ENCODE assay signal across 8 cellular contexts in genomic region chr19:17948474-17948966, GRCh38. TPM values are rescaled to one million over a fixed set of nuclear protein-coding genes. Genes with fewer than 3 reads are reported as not detected.
DNase-seq lines count a peak whose midpoint lies in the region; ATAC-seq, FAIRE-seq and TF ChIP-seq lines count a peak whose summit lies in the region.

No MANE protein-coding gene starts in this region.

- H3K36me3 Mint-ChIP-seq in WTC11 = no peaks in the 10 kb centered on the region

- H2AFZ ChIP-seq in keratinocyte (ENCODE audit: control insufficient read depth, low read length) = no peak overlapping the region

- H3K27ac ChIP-seq in left ventricle myocardium inferior (replicated peaks) = no peak overlapping the region
- H3K27ac ChIP-seq in keratinocyte (ENCODE audit: control insufficient read depth, insufficient read depth, low read length) = no peak overlapping the region
- peak overlapping the region in 1 of 2 donors; percentile 80 for H3K27ac ChIP-seq in uterus

- H3K36me3 ChIP-seq in left ventricle myocardium inferior (peaks cover 7% of the 10 kb centered on the region), keratinocyte (ENCODE audit: control insufficient read depth in 2 of 2, extremely low read depth in 1 of 2, insufficient read depth in 2 of 2, low read length in 2 of 2) (peaks cover 0 to 1% of the 10 kb centered on the region in 2 experiments), uterus (no peaks in the 10 kb centered on the region)

- POLR2A ChIA-PET in WTC11 (lab: Charles Lee) = interaction anchor here (0.5 to 1.4 kb wide), 4 partner anchors 10 to 140 kb away, joined by 3 to 7 read pairs (median 4); partner anchors contain the start of gene CCDC124

- H3K9me3 ChIP-seq in left ventricle myocardium inferior (replicated peaks) = no peaks in the 10 kb centered on the region
- no peaks in the 10 kb centered on the region for H3K9me3 ChIP-seq in keratinocyte (ENCODE audit: control insufficient read depth, low read depth, low read length)
- no peaks in the 10 kb centered on the region for H3K9me3 ChIP-seq in uterus

- TF ChIP-seq CTCF in left ventricle myocardium inferior (IDR thresholded peaks at IDR 0.05; ENCODE audit: borderline replicate concordance) (no peak), WTC11 (IDR thresholded peaks at IDR 0.05) (no peak), keratinocyte (optimal IDR thresholded peaks at IDR 0.05 in 1 of 3, IDR thresholded peaks at IDR 0.05 in 1 of 3, conservative IDR thresholded peaks at IDR 0.05 in 1 of 3; ENCODE audit: extremely low read depth in 1 of 3, insufficient read depth in 2 of 3, low read length in 3 of 3) (no peak), uterus (IDR thresholded peaks at IDR 0.05) (no peak)

- peak overlapping the region; percentile 77 for H3K4me3 Mint-ChIP-seq in WTC11

- H3K9me1 ChIP-seq in keratinocyte (ENCODE audit: control insufficient read depth, extremely low read depth, insufficient read depth, low read length) = no peaks in the 10 kb centered on the region

- no peak for FAIRE-seq in keratinocyte (lab: Jason Lieb, UNC)

- H3K27me3 ChIP-seq in left ventricle myocardium inferior (ENCODE audit: low read depth) = peaks cover 51% of the 10 kb centered on the region
- H3K27me3 ChIP-seq in keratinocyte (ENCODE audit: control insufficient read depth, extremely low read depth, insufficient read depth, low read length) = peaks cover 51% of the 10 kb centered on the region
- H3K27me3 ChIP-seq in uterus = peaks cover 22 to 28% of the 10 kb centered on the region in 2 donors

- H3K9me3 Mint-ChIP-seq in WTC11 = no peaks in the 10 kb centered on the region

- peak overlapping the region; percentile 89 for H3K4me3 ChIP-seq in left ventricle myocardium inferior
- H3K4me3 ChIP-seq in keratinocyte (ENCODE audit: control insufficient read depth in 2 of 3, extremely low read depth in 1 of 3, insufficient read depth in 2 of 3, low read depth in 1 of 3, low read length in 3 of 3) = peak overlapping the region in 2 of 3 experiments; percentile 43 to 53
- H3K4me3 ChIP-seq in uterus = peak overlapping the region; percentile 50 to 83

- no peak overlapping the region for H3K27ac Mint-ChIP-seq in WTC11

- TF ChIP-seq POLR2A in uterus (IDR thresholded peaks at IDR 0.05) = no peak

- DNase-seq in left ventricle myocardium inferior = no peak
- DNase-seq in left cardiac atrium = no peak
- peak; percentile 71 for DNase-seq in WTC11 (ENCODE audit: low spot score)
- DNase-seq in keratinocyte (ENCODE audit: low read depth, low spot score) = no peak
- DNase-seq in uterus = peak; percentile 30 to 62
- no peak for DNase-seq in NCI-H2081 treated with DMSO at 0.1 percent for 48 hours (lab: John Stamatoyannopoulos, UW)
- DNase-seq in retina = no peak

- no peaks in the 10 kb centered on the region for H3K79me2 ChIP-seq in keratinocyte (ENCODE audit: control insufficient read depth, insufficient read depth, low read length)

- H3K4me1 Mint-ChIP-seq in WTC11 = peaks cover 34% of the 10 kb centered on the region

- ATAC-seq in left cardiac atrium (no peak), WTC11 (no peak), GM18868 (IDR thresholded peaks at IDR 0.05; ENCODE audit: unreplicated experiment) (no peak)

- H4K20me1 ChIP-seq in keratinocyte (ENCODE audit: control insufficient read depth, extremely low read depth, insufficient read depth, low read length) = peaks cover 3% of the 10 kb centered on the region

- CTCF ChIA-PET in WTC11 (lab: Charles Lee) = interaction anchor here (0.6 to 5.1 kb wide), 8 partner anchors 10 to 245 kb away, joined by 3 to 62 read pairs (median 5); partner anchors contain the start of genes CCDC124 and MPV17L2

- dilution Hi-C loops in keratinocyte (cut with MboI; ENCODE audit: extremely low pct_ligation_motif_present, low sequenced_read_pairs) = no loop called here

- peaks cover 47% of the 10 kb centered on the region for H3K27me3 Mint-ChIP-seq in WTC11 (ENCODE audit: low read depth)

- peaks cover 58% of the 10 kb centered on the region for H3K4me1 ChIP-seq in left ventricle myocardium inferior
- peaks cover 33% of the 10 kb centered on the region for H3K4me1 ChIP-seq in keratinocyte (ENCODE audit: control insufficient read depth, extremely low read depth, insufficient read depth, low read length)
- H3K4me1 ChIP-seq in uterus = peaks cover 0 to 36% of the 10 kb centered on the region in 2 donors

- H3K4me2 ChIP-seq in keratinocyte (ENCODE audit: control insufficient read depth, extremely low read depth, insufficient read depth, low read depth, low read length) = no peak overlapping the region

- no peak overlapping the region for H3K9ac ChIP-seq in keratinocyte (ENCODE audit: control insufficient read depth, extremely low read depth, insufficient read depth, low read length)

- intact Hi-C loops in left ventricle myocardium inferior (cut with micrococcal nuclease) (no loop called here), left cardiac atrium (cut with DNase I) (loop anchor here in 1 of 2 donors (10.0 kb wide), 1 partner anchor 106 kb away; no protein-coding TSS in a partner anchor), uterus (cut with DNase I; ENCODE audit: low total_unique reads) (loop anchor here (5.0 kb wide), 1 partner anchor 49 kb away; no protein-coding TSS in a partner anchor)

TF ChIP-seq in WTC11, 78 proteins besides CTCF, POLR2A, EP300 and RAD21:
- TF ChIP-seq EMX1 (CRISPR knock-in tag; IDR thresholded peaks at IDR 0.05) (no peak), ZNF532 (CRISPR knock-in tag; IDR thresholded peaks at IDR 0.05; ENCODE audit: borderline replicate concordance) (no peak)

RNA-seq across cellular contexts. Expression of gene CCDC124, which starts 15.7 kb away (rescaled TPM):
- total RNA-seq in left ventricle myocardium inferior (87.4 TPM), left cardiac atrium (10 to 100 TPM; 74.5 to 86.8 TPM), WTC11 (2021) (152 to 159 TPM (median 156 TPM) in 3 replicates), uterus (10 to 100 TPM; 23.6 to 37.2 (median 28.3) TPM)
- 56.8 to 87.0 TPM (median 58.7 TPM) in 3 replicates for polyA plus RNA-seq in keratinocyte
- 53.5 TPM for polyA plus RNA-seq in keratinocyte (2011; ENCODE audit: low read depth)
- polyA plus RNA-seq in keratinocyte (2011; cell fraction: cytosol; rRNA removed) = 34.7 and 119 TPM in 2 replicates
- polyA plus RNA-seq in keratinocyte (2011; cell fraction: nucleus; rRNA removed) = 49.3 and 68.1 TPM in 2 replicates
- polyA plus RNA-seq in keratinocyte (2012; ENCODE audit: low replicate concordance) = 59.4 and 143 TPM in 2 replicates
- 6.0 to 9.8 TPM (median 6.4 TPM) in 3 replicates for polyA minus RNA-seq in keratinocyte
- 33.4 TPM for polyA minus RNA-seq in keratinocyte (2011; cell fraction: cytosol; rRNA and poly(A)+ RNA removed)
- polyA minus RNA-seq in keratinocyte (2011; cell fraction: nucleus; rRNA and poly(A)+ RNA removed) = 10.2 and 12.6 TPM in 2 replicates

RNA-seq across cellular contexts. Expression of gene KCNN1, which starts 18.4 kb away (rescaled TPM):
- total RNA-seq in left ventricle myocardium inferior (0.38 TPM), left cardiac atrium (1 to 10 TPM; 1.7 to 1.8 TPM), WTC11 (2021) (15.3 to 18.0 TPM (median 17.2 TPM) in 3 replicates), uterus (1 to 10 TPM in 1 of 4 donors, not detected in 3; 1.9 TPM)
- not detected in 3 replicates for polyA plus RNA-seq in keratinocyte
- not detected for polyA plus RNA-seq in keratinocyte (2011; ENCODE audit: low read depth)
- polyA plus RNA-seq in keratinocyte (2011; cell fraction: cytosol; rRNA removed) = not detected in 2 replicates
- not detected in 2 replicates for polyA plus RNA-seq in keratinocyte (2011; cell fraction: nucleus; rRNA removed)
- polyA plus RNA-seq in keratinocyte (2012; ENCODE audit: low replicate concordance) = 0.06 TPM in 1 of 2 replicates, not detected in the other
- polyA minus RNA-seq in keratinocyte = not detected in 3 replicates
- polyA minus RNA-seq in keratinocyte (2011; cell fraction: cytosol; rRNA and poly(A)+ RNA removed) = not detected
- not detected in 2 replicates for polyA minus RNA-seq in keratinocyte (2011; cell fraction: nucleus; rRNA and poly(A)+ RNA removed)

RNA-seq across cellular contexts. Expression of gene ARRDC2, which starts 59.5 kb away (rescaled TPM):
- 16.6 TPM for total RNA-seq in left ventricle myocardium inferior
- total RNA-seq in left cardiac atrium = 10 to 100 TPM; 14.8 to 21.6 TPM
- total RNA-seq in WTC11 (2021) = 9.2 to 9.9 TPM (median 9.8 TPM) in 3 replicates
- 2.4 to 3.5 TPM (median 2.5 TPM) in 3 replicates for polyA plus RNA-seq in keratinocyte
- polyA plus RNA-seq in keratinocyte (2011; ENCODE audit: low read depth) = 5.3 TPM
- polyA plus RNA-seq in keratinocyte (2011; cell fraction: cytosol; rRNA removed) = 1.9 and 3.1 TPM in 2 replicates
- 4.0 and 4.8 TPM in 2 replicates for polyA plus RNA-seq in keratinocyte (2011; cell fraction: nucleus; rRNA removed)
- polyA plus RNA-seq in keratinocyte (2012; ENCODE audit: low replicate concordance) = 2.9 and 3.8 TPM in 2 replicates
- polyA minus RNA-seq in keratinocyte = 1.0 to 1.6 TPM (median 1.3 TPM) in 3 replicates
- polyA minus RNA-seq in keratinocyte (2011; cell fraction: cytosol; rRNA and poly(A)+ RNA removed) = 4.4 TPM
- polyA minus RNA-seq in keratinocyte (2011; cell fraction: nucleus; rRNA and poly(A)+ RNA removed) = 2.8 and 6.6 TPM in 2 replicates
- total RNA-seq in uterus = 10 to 100 TPM; 18.7 to 77.9 (median 43.1) TPM

Comparison
In these comparisons a context has a peak if more than half of its experiments do, and no peak if none do; other contexts are left out.
1. DNase-seq: peak in WTC11 (single experiment) and uterus (2 of 2); none in left ventricle myocardium inferior (single experiment), left cardiac atrium (single experiment), keratinocyte (single experiment), NCI-H2081 treated with DMSO at 0.1 percent for 48 hours (single experiment) and retina (single experiment).
2. Peak in every context shown above with its lines, with median percentiles within 50 percentile points of each other: H3K4me3 ChIP-seq.